ENCODE assay signal across 8 cellular contexts in the genomic region with DNA sequence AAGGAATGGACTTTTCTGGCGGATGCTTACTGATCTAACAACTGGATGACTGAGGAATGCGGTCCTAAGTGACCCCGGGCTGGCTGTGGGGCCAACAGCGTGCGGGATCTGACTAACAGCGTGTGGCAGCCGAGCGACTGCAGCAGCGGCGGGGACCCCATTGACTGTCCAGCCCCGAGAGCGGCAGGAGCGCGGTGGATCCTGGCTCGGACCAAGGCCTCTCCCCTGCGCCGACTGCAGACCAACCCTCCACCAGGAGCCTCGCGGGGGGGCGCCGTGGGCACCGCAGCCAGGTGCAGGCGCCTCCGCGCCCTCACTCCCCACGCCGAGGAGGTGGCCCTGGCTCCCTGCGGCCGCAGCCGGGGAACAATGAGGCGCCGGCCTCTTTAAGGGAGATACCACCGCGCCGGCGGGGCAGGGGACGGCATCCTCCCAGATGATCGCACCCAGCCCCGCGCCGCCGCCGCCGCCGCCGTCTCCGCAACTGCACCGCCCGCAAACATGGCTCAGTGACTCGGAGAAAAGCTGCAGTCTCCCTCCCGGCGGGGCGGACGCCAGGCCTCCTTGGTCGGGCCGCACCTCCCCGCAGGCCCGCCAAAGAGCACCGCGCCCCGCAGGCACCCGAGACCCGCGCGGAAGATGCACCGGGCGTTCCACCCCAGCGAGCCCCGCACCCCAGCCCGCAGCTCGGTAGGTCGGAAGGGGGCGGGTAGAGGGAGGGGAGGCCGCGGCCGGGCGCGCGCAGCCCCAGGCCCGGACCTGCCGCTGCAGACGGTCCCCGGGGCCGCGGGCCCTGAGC. TPM values are rescaled to one million over a fixed set of nuclear protein-coding genes. Genes with fewer than 3 reads are reported as not detected.
DNase-seq lines count a peak whose midpoint lies in the region; ATAC-seq and TF ChIP-seq lines count a peak whose summit lies in the region.

No MANE protein-coding gene starts in this region.

- DNase-seq in ACHN (peak; percentile 56), NCI-H345 (lab: John Stamatoyannopoulos, UW) (peak; percentile 62), coronary artery (ENCODE audit: low spot score) (peak; percentile 80), right lobe of liver (peak; percentile 84 to 89 (median 87))
- peak; percentile 94 for DNase-seq in activated CD4-positive, alpha-beta T cell treated with anti-CD3 and anti-CD28 coated beads, Interleukin-2, amount 10 ng/mL, durations not matched to agents 24 days and 14 days
- peak; percentile 62 to 67 for DNase-seq in stimulated activated CD4-positive, alpha-beta T cell treated with anti-CD3 and anti-CD28 coated beads, Interleukin-4, amount 100 ng/mL, for 4 hours

- TF ChIP-seq CTCF in coronary artery (IDR thresholded peaks at IDR 0.05): no peak
- no peak for TF ChIP-seq CTCF in right lobe of liver (IDR thresholded peaks at IDR 0.05)

- H3K9me3 ChIP-seq in right lobe of liver: no peaks in the 10 kb centered on the region

- H3K9me3 Mint-ChIP-seq in activated CD4-positive, alpha-beta T cell treated with anti-CD3 and anti-CD28 coated beads, Interleukin-2, amount 10 ng/mL, durations not matched to agents 24 days and 14 days: no peaks in the 10 kb centered on the region

- peak; percentile 28 for ATAC-seq in GM18861 (IDR thresholded peaks at IDR 0.05; ENCODE audit: unreplicated experiment)
- ATAC-seq in HG03064 (IDR thresholded peaks at IDR 0.05; ENCODE audit: low read depth, unreplicated experiment): peak; percentile 35
- peak; percentile 62 to 76 (median 66) for ATAC-seq in right lobe of liver

- H3K27ac ChIP-seq in coronary artery: peak overlapping the region; percentile 82 to 92
- H3K27ac ChIP-seq in right lobe of liver: peak overlapping the region; percentile 81 to 97 (median 89)

- H3K4me1 Mint-ChIP-seq in activated CD4-positive, alpha-beta T cell treated with anti-CD3 and anti-CD28 coated beads, Interleukin-2, amount 10 ng/mL, durations not matched to agents 24 days and 14 days: peaks cover 28% of the 10 kb centered on the region

- in situ Hi-C loops in ACHN (cut with HindIII; ENCODE audit: low pct_ligation_motif_present, low pct_unique_long_range_greater_than_20kb, low sequenced_read_pairs): no loop called here

- peaks cover 14% of the 10 kb centered on the region for H3K36me3 Mint-ChIP-seq in activated CD4-positive, alpha-beta T cell treated with anti-CD3 and anti-CD28 coated beads, Interleukin-2, amount 10 ng/mL, durations not matched to agents 24 days and 14 days (ENCODE audit: low read depth)

- intact Hi-C loops in activated CD4-positive, alpha-beta T cell treated with anti-CD3 and anti-CD28 coated beads, Interleukin-2, amount 10 ng/mL, durations not matched to agents 24 days and 14 days (cut with micrococcal nuclease): loop anchor here (1.0 to 5.0 kb wide), 8 partner anchors 12 to 321 kb away; a partner anchor contains a TSS
- intact Hi-C loops in right lobe of liver (cut with DNase I): no loop called here

- H3K4me3 ChIP-seq in coronary artery (peak overlapping the region; percentile 86), right lobe of liver (peak overlapping the region; percentile 100)

- 0% methylated on average over 5 of the region's 85 CpGs for WGBS in right lobe of liver (ENCODE audit: insufficient coverage, low coverage, low lambda C conversion rate, missing lambda C conversion rate)

- no peaks in the 10 kb centered on the region for H3K27me3 ChIP-seq in right lobe of liver

- peaks cover 5 to 38% (median 17%) of the 10 kb centered on the region in 4 donors for H3K4me1 ChIP-seq in right lobe of liver

- peaks cover 0 to 7% (median 0%) of the 10 kb centered on the region in 4 donors for H3K36me3 ChIP-seq in right lobe of liver

- TF ChIP-seq POLR2A in right lobe of liver (IDR thresholded peaks at IDR 0.05): peak; percentile 15

- H3K27ac Mint-ChIP-seq in activated CD4-positive, alpha-beta T cell treated with anti-CD3 and anti-CD28 coated beads, Interleukin-2, amount 10 ng/mL, durations not matched to agents 24 days and 14 days: peak overlapping the region; percentile 84

- peak overlapping the region; percentile 89 for H3K4me3 Mint-ChIP-seq in activated CD4-positive, alpha-beta T cell treated with anti-CD3 and anti-CD28 coated beads, Interleukin-2, amount 10 ng/mL, durations not matched to agents 24 days and 14 days

- H3K27me3 Mint-ChIP-seq in activated CD4-positive, alpha-beta T cell treated with anti-CD3 and anti-CD28 coated beads, Interleukin-2, amount 10 ng/mL, durations not matched to agents 24 days and 14 days: no peaks in the 10 kb centered on the region

RNA-seq across cellular contexts. Expression of a gene that starts 0.7 kb away (rescaled TPM):
- 15.8 and 18.7 TPM in 2 replicates for total RNA-seq in activated CD4-positive, alpha-beta T cell treated with anti-CD3 and anti-CD28 coated beads, Interleukin-2, amount 10 ng/mL, durations not matched to agents 24 days and 14 days
- total RNA-seq in right lobe of liver: 1 to 10 TPM; 3.8 to 7.5 (median 5.1) TPM

RNA-seq across cellular contexts. Expression of a gene that starts 43.5 kb away (rescaled TPM):
- total RNA-seq in activated CD4-positive, alpha-beta T cell treated with anti-CD3 and anti-CD28 coated beads, Interleukin-2, amount 10 ng/mL, durations not matched to agents 24 days and 14 days: not detected in 2 replicates
- 1 to 10 TPM in 1 of 6 experiments, under 1 TPM in 2, not detected in 3; 0.18 to 3.5 (median 0.49) TPM for total RNA-seq in right lobe of liver

RNA-seq across cellular contexts. Expression of a gene that starts 47.9 kb away (rescaled TPM):
- 0.07 and 0.09 TPM in 2 replicates for total RNA-seq in activated CD4-positive, alpha-beta T cell treated with anti-CD3 and anti-CD28 coated beads, Interleukin-2, amount 10 ng/mL, durations not matched to agents 24 days and 14 days
- under 1 TPM; 0.22 to 0.53 (median 0.34) TPM for total RNA-seq in right lobe of liver

RNA-seq across cellular contexts. Expression of a gene that starts 57.8 kb away (rescaled TPM):
- not detected in 2 replicates for total RNA-seq in activated CD4-positive, alpha-beta T cell treated with anti-CD3 and anti-CD28 coated beads, Interleukin-2, amount 10 ng/mL, durations not matched to agents 24 days and 14 days
- not detected for total RNA-seq in right lobe of liver

RNA-seq across cellular contexts. Expression of a gene that starts 58.8 kb away (rescaled TPM):
- 84.0 and 87.1 TPM in 2 replicates for total RNA-seq in activated CD4-positive, alpha-beta T cell treated with anti-CD3 and anti-CD28 coated beads, Interleukin-2, amount 10 ng/mL, durations not matched to agents 24 days and 14 days
- total RNA-seq in right lobe of liver: 10 to 100 TPM; 16.8 to 39.6 (median 20.7) TPM

Comparison
In these comparisons a context has a peak if more than half of its experiments do, and no peak if none do; other contexts are left out.
1. Peak in every context shown above with its lines: DNase-seq, ATAC-seq, H3K4me3 ChIP-seq and H3K27ac ChIP-seq.